25 cellular contexts compared by ENCODE assay signal in the genomic region with DNA sequence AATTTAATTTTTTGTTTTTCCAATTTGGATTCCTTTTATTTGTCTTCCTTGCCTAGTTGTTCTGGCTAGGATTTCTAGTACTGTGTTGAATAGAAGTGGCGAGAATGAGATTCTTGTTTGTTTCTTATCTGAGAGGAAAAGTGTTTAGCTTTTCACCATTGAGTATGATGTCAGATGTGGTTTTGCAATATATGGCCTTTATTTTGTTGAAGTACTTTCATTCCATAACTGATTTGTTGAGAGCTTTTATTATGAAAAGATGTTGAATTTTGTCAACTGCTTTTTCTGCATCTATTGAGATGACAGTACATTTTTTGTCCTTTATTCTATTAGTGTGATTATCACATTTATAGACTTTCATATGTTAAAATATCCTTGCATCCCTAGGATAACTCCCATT.
"Had no signal": no experiment of that assay in that cellular context is flagged by ENCODE, and none has a peak within 500 bp of the region (broad histone marks: within the 10 kb centered on the region; RNA-seq: fewer than 3 reads in every experiment).

No MANE protein-coding gene starts in this region.

- H3K4me2 ChIP-seq: SK-N-SH had no signal

- H3K4me3 ChIP-seq: Peyer's patch, SJSA1 had no signal

- H3K4me1 ChIP-seq: Peyer's patch, SJSA1 had no signal

- H3K36me3 ChIP-seq: Peyer's patch, SJSA1 had no signal

- H3K9ac ChIP-seq: SK-N-SH had no signal

- DNase-seq: activated CD4-positive, alpha-beta T cell treated with anti-CD3 and anti-CD28 coated beads, Interleukin-2, amount 10 ng/mL, durations not matched to agents 24 days and 14 days; activated CD4-positive, alpha-beta T cell treated with anti-CD3 and anti-CD28 coated beads, Interleukin-2, amount 50 U/mL, for 4 hours; activated CD8-positive, alpha-beta T cell treated with anti-CD3 and anti-CD28 coated beads for 36 hours; activated effector memory CD4-positive, alpha-beta T cell treated with anti-CD3 and anti-CD28 coated beads, Interleukin-2, amount 50 U/mL, for 16 hours; activated naive CD4-positive, alpha-beta T cell; activated naive CD4-positive, alpha-beta T cell treated with anti-CD3 and anti-CD28 coated beads, Interleukin-2, amount 50 U/mL, for 16 hours; activated naive CD8-positive, alpha-beta T cell treated with anti-CD3 and anti-CD28 coated beads for 36 hours; activated T-cell treated with anti-CD3 and anti-CD28 coated beads, Interleukin-2, amount 50 U/mL, for 1 hour; activated T-cell treated with anti-CD3 and anti-CD28 coated beads, Interleukin-2, amount 50 U/mL, for 72 hours; central memory CD4-positive, alpha-beta T cell; NCI-H1105; NCI-H1417 treated with DMSO at 0.1 percent for 48 hours; NCI-H1694; NCI-H1930; NCI-H2081 treated with DMSO at 0.1 percent for 48 hours; NCI-H345; NCI-H524 treated with DMSO at 0.1 percent for 48 hours; Peyer's patch; RPMI8226; SHP77 treated with DMSO at 0.1 percent for 48 hours; SK-N-SH had no signal

- H3K27ac ChIP-seq: Peyer's patch, SJSA1 had no signal

- ATAC-seq: activated CD8-positive, alpha-beta T cell treated with anti-CD3 and anti-CD28 coated beads for 36 hours; activated T-cell treated with anti-CD3 and anti-CD28 coated beads, Interleukin-2, amount 50 U/mL, for 72 hours; activated T-helper 17 cell treated with anti-CD3 and anti-CD28 coated beads, Interleukin-2, amount 50 U/mL, for 72 hours had no signal

- H3K9me3 ChIP-seq: Peyer's patch, SJSA1, SK-N-SH had no signal

- H3K9me2 ChIP-seq: SK-N-SH had no signal

- FAIRE-seq: bronchial epithelial cell, TTC549 had no signal

- H3K27me3 ChIP-seq: Peyer's patch, SJSA1 had no signal
